Comparison of ENCODE assay signal across 29 cellular contexts in the genomic region with DNA sequence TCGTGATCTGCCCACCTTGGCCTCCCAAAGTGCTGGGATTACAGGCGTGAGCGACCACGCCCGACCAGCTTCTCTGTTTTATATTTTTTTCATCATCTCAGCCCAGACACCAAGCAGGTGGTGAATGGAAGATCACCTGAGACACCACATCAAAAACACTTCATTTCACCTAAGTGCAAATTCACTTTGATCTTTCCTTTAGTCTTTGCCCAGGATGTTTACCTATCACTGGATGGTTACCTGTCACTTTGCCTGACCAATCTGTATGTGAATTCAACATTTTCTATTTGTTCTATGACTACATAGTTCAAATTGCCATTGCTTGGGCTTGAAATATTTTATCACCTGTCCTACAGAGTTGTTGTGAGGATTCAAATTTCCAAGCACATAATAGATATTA.
DNase-seq lines count a peak whose midpoint lies in the region; ATAC-seq and TF ChIP-seq lines count a peak whose summit lies in the region.
"Had no signal": no experiment of that assay in that cellular context is flagged by ENCODE, and none has a peak within 500 bp of the region (broad histone marks: within the 10 kb centered on the region; RNA-seq: fewer than 3 reads in every experiment).

No MANE protein-coding gene starts in this region.

- intact Hi-C loops in lower leg skin (cut with DNase I; ENCODE audit: low total_unique reads) = no loop called here

- no peak for TF ChIP-seq CTCF in lower leg skin (IDR thresholded peaks at IDR 0.05)

- TF ChIP-seq POLR2A in lower leg skin (IDR thresholded peaks at IDR 0.05) = no peak

- H3K4me1 Mint-ChIP-seq in activated T-helper 17 cell treated with anti-CD3 and anti-CD28 coated beads, Interleukin-2, amount 50 U/mL, for 72 hours = peaks cover 24% of the 10 kb centered on the region
- peaks cover 15 to 39% of the 10 kb centered on the region in 2 donors for H3K4me1 Mint-ChIP-seq in stimulated activated naive B cell treated with anti-CD40 and anti-IgM and Interleukin-4, amounts not matched to agents 10 μg/mL and 1 μg/mL and 100 μg/mL, for 72 hours

- no peak overlapping the region for H3K4me3 Mint-ChIP-seq in activated T-helper 17 cell treated with anti-CD3 and anti-CD28 coated beads, Interleukin-2, amount 50 U/mL, for 72 hours
- no peak overlapping the region for H3K4me3 Mint-ChIP-seq in stimulated activated naive B cell treated with anti-CD40 and anti-IgM and Interleukin-4, amounts not matched to agents 10 μg/mL and 1 μg/mL and 100 μg/mL, for 72 hours
- H3K4me3 Mint-ChIP-seq: activated T-cell treated with anti-CD3 and anti-CD28 coated beads, Interleukin-2, amount 50 U/mL, for 24 hours; GM23338 had no signal

- H3K36me3 Mint-ChIP-seq in activated T-helper 17 cell treated with anti-CD3 and anti-CD28 coated beads, Interleukin-2, amount 50 U/mL, for 72 hours (ENCODE audit: low read depth) = peaks cover 79% of the 10 kb centered on the region
- H3K36me3 Mint-ChIP-seq in stimulated activated naive B cell treated with anti-CD40 and anti-IgM and Interleukin-4, amounts not matched to agents 10 μg/mL and 1 μg/mL and 100 μg/mL, for 72 hours = peaks cover 42 to 57% of the 10 kb centered on the region in 2 donors

- no peaks in the 10 kb centered on the region for H3K27me3 Mint-ChIP-seq in activated T-helper 17 cell treated with anti-CD3 and anti-CD28 coated beads, Interleukin-2, amount 50 U/mL, for 72 hours
- no peaks in the 10 kb centered on the region for H3K27me3 Mint-ChIP-seq in stimulated activated naive B cell treated with anti-CD40 and anti-IgM and Interleukin-4, amounts not matched to agents 10 μg/mL and 1 μg/mL and 100 μg/mL, for 72 hours
- H3K27me3 Mint-ChIP-seq: activated T-cell treated with anti-CD3 and anti-CD28 coated beads, Interleukin-2, amount 50 U/mL, for 24 hours had no signal

- H3K4me3 ChIP-seq in lower leg skin (ENCODE audit: low read depth, poor library complexity, severe bottlenecking) = no peak overlapping the region
- H3K4me3 ChIP-seq: coronary artery, GM23338, left ventricle myocardium inferior, SJCRH30, spleen, tibial nerve had no signal

- H3K9me3 Mint-ChIP-seq in activated T-helper 17 cell treated with anti-CD3 and anti-CD28 coated beads, Interleukin-2, amount 50 U/mL, for 72 hours = peaks cover 3% of the 10 kb centered on the region
- no peaks in the 10 kb centered on the region for H3K9me3 Mint-ChIP-seq in stimulated activated naive B cell treated with anti-CD40 and anti-IgM and Interleukin-4, amounts not matched to agents 10 μg/mL and 1 μg/mL and 100 μg/mL, for 72 hours
- H3K9me3 Mint-ChIP-seq: activated T-cell treated with anti-CD3 and anti-CD28 coated beads, Interleukin-2, amount 50 U/mL, for 24 hours; GM23338 had no signal

- 96 to 99% methylated on average over 5 of the region's 5 CpGs for WGBS in lower leg skin, 2 donors

- no peak for ATAC-seq in activated T-helper 17 cell treated with anti-CD3 and anti-CD28 coated beads, Interleukin-2, amount 50 U/mL, for 72 hours (replicated peaks)
- no peak for ATAC-seq in stimulated activated naive B cell treated with anti-CD40 and anti-IgM and Interleukin-4, amounts not matched to agents 10 μg/mL and 1 μg/mL and 100 μg/mL, for 72 hours (replicated peaks)
- ATAC-seq in GM18519 (IDR thresholded peaks at IDR 0.05; ENCODE audit: low FRiP score, unreplicated experiment) = no peak
- no peak for ATAC-seq in GM18520 (IDR thresholded peaks at IDR 0.05; ENCODE audit: unreplicated experiment)
- ATAC-seq: GM23338, right cardiac atrium had no signal

- DNase-seq in DMS53 treated with DMSO at 0.1 percent for 48 hours (lab: John Stamatoyannopoulos, UW; ENCODE audit: unreplicated experiment) (peak; percentile 99), NCI-H2196 (lab: John Stamatoyannopoulos, UW; ENCODE audit: unreplicated experiment) (peak; percentile 41), lower leg skin (ENCODE audit: low spot score in 2 of 2) (no peak)
- no peak for DNase-seq in stimulated activated naive B cell treated with anti-CD40 and anti-IgM and Interleukin-4, amounts not matched to agents 10 μg/mL and 1 μg/mL and 100 μg/mL, for 72 hours
- DNase-seq: activated CD4-positive, CD25-positive, alpha-beta regulatory T cell; activated gamma-delta T cell; activated T-cell treated with anti-CD3 and anti-CD28 coated beads, Interleukin-2, amount 50 U/mL, for 24 hours; C1 segment of cervical spinal cord; Calu3; caudate nucleus; effector memory CD4-positive, alpha-beta T cell; left ventricle myocardium inferior; NCI-H1048; NCI-H1694 treated with DMSO at 0.1 percent for 48 hours; NCI-H226; NCI-H82; posterior cingulate gyrus; right cardiac atrium; SJCRH30; spleen; stimulated activated CD4-positive, alpha-beta T cell treated with anti-CD3 and anti-CD28 coated beads, Interleukin-2, amount 100 ng/mL, for 24 hours; stimulated activated CD8-positive, alpha-beta memory T cell treated with anti-CD3 and anti-CD28 coated beads, Interleukin-4, amount 100 ng/mL, for 48 hours; T-helper 1 cell had no signal

- H3K27ac Mint-ChIP-seq in activated T-helper 17 cell treated with anti-CD3 and anti-CD28 coated beads, Interleukin-2, amount 50 U/mL, for 72 hours = peak overlapping the region; percentile 44
- peak overlapping the region; percentile 16 for H3K27ac Mint-ChIP-seq in stimulated activated naive B cell treated with anti-CD40 and anti-IgM and Interleukin-4, amounts not matched to agents 10 μg/mL and 1 μg/mL and 100 μg/mL, for 72 hours
- H3K27ac Mint-ChIP-seq: GM23338 had no signal

Comparison
In these comparisons a context has a peak if more than half of its experiments do, and no peak if none do; other contexts are left out.
1. DNase-seq: peak in DMS53 treated with DMSO at 0.1 percent for 48 hours (single experiment) and NCI-H2196 (single experiment); none in stimulated activated naive B cell treated with anti-CD40 and anti-IgM and Interleukin-4, amounts not matched to agents 10 μg/mL and 1 μg/mL and 100 μg/mL, for 72 hours (single experiment) and lower leg skin (0 of 2).